In the genomic region with DNA sequence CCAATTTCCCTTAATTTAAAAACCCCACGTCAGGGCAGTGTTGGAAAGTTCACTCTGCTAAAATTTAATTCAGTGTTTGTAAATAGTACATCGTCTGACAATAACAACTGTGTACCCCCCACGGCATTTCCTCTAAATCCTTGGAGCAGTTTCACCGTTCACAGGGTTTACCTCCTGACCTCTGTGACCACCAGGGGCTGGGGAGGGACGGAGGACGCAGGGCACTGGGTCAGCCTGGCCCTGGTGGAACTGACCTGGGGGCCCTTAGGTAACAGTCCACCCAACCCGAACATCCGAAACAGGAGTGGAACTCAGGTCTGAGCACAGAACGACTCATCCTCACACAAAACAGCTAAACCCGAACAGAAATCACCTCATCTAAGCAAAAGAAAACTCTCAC, we compare ENCODE assay signal across 16 cellular contexts. TPM values are rescaled to one million over a fixed set of nuclear protein-coding genes. Genes with fewer than 3 reads are reported as not detected.
DNase-seq lines count a peak whose midpoint lies in the region; ATAC-seq, FAIRE-seq and TF ChIP-seq lines count a peak whose summit lies in the region.
"Had no signal": no experiment of that assay in that cellular context is flagged by ENCODE, and none has a peak within 500 bp of the region (broad histone marks: within the 10 kb centered on the region; RNA-seq: fewer than 3 reads in every experiment).

No MANE protein-coding gene starts in this region.

- no peak for ATAC-seq in GM19467 (IDR thresholded peaks at IDR 0.05; ENCODE audit: unreplicated experiment)
- ATAC-seq: activated naive CD8-positive, alpha-beta T cell treated with anti-CD3 and anti-CD28 coated beads, Interleukin-2, amount 50 U/mL, for 24 hours had no signal

- DNase-seq in SKM-1 (lab: John Stamatoyannopoulos, UW; ENCODE audit: unreplicated experiment) (no peak), GM12892 (ENCODE audit: insufficient read length) (no peak), small intestine (no peak)
- DNase-seq: activated naive CD8-positive, alpha-beta T cell treated with anti-CD3 and anti-CD28 coated beads, Interleukin-2, amount 50 U/mL, for 24 hours; CD4-positive, alpha-beta memory T cell; mammary epithelial cell; NCI-H1930; SHP77 treated with DMSO at 0.1 percent for 48 hours; substantia nigra had no signal

- POLR2A ChIA-PET in HEK293 (lab: Yijun Ruan, JAX), result no interaction called here

- H3K4me1 ChIP-seq in HEK293 (ENCODE audit: control insufficient read depth, insufficient read depth, low read length), result no peaks in the 10 kb centered on the region
- 0 out of 2 replicates have a peak, but pooled peaks cover 7% of the 10 kb centered on the region for H3K4me1 ChIP-seq in iPS-20b (ENCODE audit: insufficient read depth, low read length)
- H3K4me1 ChIP-seq in skeletal muscle tissue (ENCODE audit: control insufficient read depth in 3 of 3, insufficient read depth in 3 of 3, low read length in 3 of 3), result peaks cover 12 to 26% (median 16%) of the 10 kb centered on the region in 3 donors
- H3K4me1 ChIP-seq in small intestine (ENCODE audit: control insufficient read depth in 2 of 2, insufficient read depth in 1 of 2, low read depth in 1 of 2, low read length in 1 of 2), result no peaks in the 10 kb centered on the region

- H3K9ac ChIP-seq in iPS-20b (ENCODE audit: low read depth, low read length) (no peak overlapping the region), skeletal muscle tissue (ENCODE audit: low read depth in 1 of 3, low read length in 3 of 3) (no peak overlapping the region)

- CTCF ChIA-PET in HEK293 (lab: Yijun Ruan, JAX), result interaction anchor here (0.8 kb wide), 1 partner anchor 291 kb away, joined by 5 read pairs; no protein-coding TSS in a partner anchor

- FAIRE-seq in GM12892 (lab: Jason Lieb, UNC) (no peak), small intestine (lab: Jason Lieb, UNC) (no peak)
- FAIRE-seq: TTC549 had no signal

- no peak for TF ChIP-seq POLR2A in GM12892 (IDR thresholded peaks at IDR 0.05; ENCODE audit: low read depth, low read length)

- TF ChIP-seq CTCF in HEK293 (tag by site-specific recombination; IDR thresholded peaks at IDR 0.05), result no peak
- no peak for TF ChIP-seq CTCF in WI38 (IDR thresholded peaks at IDR 0.05; ENCODE audit: low read depth, low read length)

- no peak overlapping the region for H3K27ac ChIP-seq in HEK293 (ENCODE audit: extremely low read depth, low read depth, low read length)
- H3K27ac ChIP-seq in iPS-20b (ENCODE audit: low read length), result no peak overlapping the region
- no peak overlapping the region for H3K27ac ChIP-seq in skeletal muscle tissue (ENCODE audit: low read depth, low read length)
- peak overlapping the region in 1 of 2 donors; percentile 5 for H3K27ac ChIP-seq in small intestine (ENCODE audit: low read depth in 1 of 2, low read length in 1 of 2)

- H3K36me3 ChIP-seq in HEK293 (ENCODE audit: control insufficient read depth in 2 of 2, insufficient read depth in 1 of 2, low read length in 2 of 2), result no peaks in the 10 kb centered on the region
- H3K36me3 ChIP-seq in iPS-20b (ENCODE audit: insufficient read depth, low read depth, low read length), result no peaks in the 10 kb centered on the region
- H3K36me3 ChIP-seq in skeletal muscle tissue (ENCODE audit: control insufficient read depth in 3 of 3, insufficient read depth in 3 of 3, low read length in 3 of 3), result no peaks in the 10 kb centered on the region
- no peaks in the 10 kb centered on the region for H3K36me3 ChIP-seq in small intestine (ENCODE audit: control insufficient read depth in 2 of 2, insufficient read depth in 2 of 2, low read length in 2 of 2)

- H3K9me3 ChIP-seq in HEK293 (ENCODE audit: control insufficient read depth, insufficient read depth, low read depth, low read length), result no peaks in the 10 kb centered on the region
- H3K9me3 ChIP-seq in iPS-20b (ENCODE audit: insufficient read depth, low read depth, low read length), result no peaks in the 10 kb centered on the region
- no peaks in the 10 kb centered on the region for H3K9me3 ChIP-seq in skeletal muscle tissue (ENCODE audit: control insufficient read depth in 3 of 3, low read length in 3 of 3)
- H3K9me3 ChIP-seq in small intestine (ENCODE audit: control insufficient read depth, low read depth), result no peaks in the 10 kb centered on the region

- 51 to 64% (median 59%) methylated on average over 10 of the region's 10 CpGs for WGBS in small intestine, 3 donors

- H3K4me3 ChIP-seq in HEK293 (ENCODE audit: low read depth, low read length), result no peak overlapping the region
- H3K4me3 ChIP-seq in WI38 (ENCODE audit: low read depth, low read length), result peak overlapping the region; percentile 63
- 0 out of 2 replicates have a peak overlapping the region, but pooled peaks have one; percentile 79 for H3K4me3 ChIP-seq in iPS-20b (ENCODE audit: low read length)
- peak overlapping the region in 2 of 3 donors; percentile 16 to 74 for H3K4me3 ChIP-seq in skeletal muscle tissue (ENCODE audit: low read length in 3 of 3)
- H3K4me3 ChIP-seq in small intestine (ENCODE audit: low read depth in 1 of 2, low read length in 2 of 2), result no peak overlapping the region

- H3K27me3 ChIP-seq in iPS-20b (ENCODE audit: insufficient read depth, low read length) (peaks cover 51% of the 10 kb centered on the region), skeletal muscle tissue (ENCODE audit: control insufficient read depth in 3 of 3, insufficient read depth in 3 of 3, low read length in 3 of 3) (peaks cover 0 to 16% (median 0%) of the 10 kb centered on the region in 3 donors), small intestine (ENCODE audit: control insufficient read depth in 2 of 2, insufficient read depth in 2 of 2, low read length in 2 of 2) (peaks cover 0 to 10% of the 10 kb centered on the region in 2 donors)

TF ChIP-seq in HEK293, 187 proteins besides CTCF, POLR2A, EP300 and RAD21:
- TF ChIP-seq ZNF600 (tag by site-specific recombination; IDR thresholded peaks at IDR 0.05) (peak; percentile 45; the same call in 1 of the 2 replicates), ZNF792 (tag by site-specific recombination; IDR thresholded peaks at IDR 0.05) (no peak), ZNF777 (tag by site-specific recombination; IDR thresholded peaks at IDR 0.05; ENCODE audit: borderline replicate concordance) (no peak)

RNA-seq across cellular contexts. Expression of gene ZBTB46, which starts 2.1 kb away (rescaled TPM):
- 52.2 TPM for total RNA-seq in skeletal muscle tissue
- polyA plus RNA-seq in GM12892 (2012; ENCODE audit: missing spikeins), result 1.00 TPM
- 1 to 10 TPM in 2 of 3 donors, not detected in 1; 1.1 to 3.1 TPM for polyA plus RNA-seq in small intestine

RNA-seq across cellular contexts. Expression of gene ABHD16B, which starts 32.3 kb away (rescaled TPM):
- not detected for total RNA-seq in skeletal muscle tissue
- polyA plus RNA-seq in GM12892 (2012; ENCODE audit: missing spikeins), result not detected
- under 1 TPM in 2 of 3 donors, not detected in 1; 0.34 to 0.67 TPM for polyA plus RNA-seq in small intestine
- total RNA-seq: CD4-positive, alpha-beta memory T cell; mammary epithelial cell; pulmonary artery endothelial cell had no signal
- polyA plus RNA-seq: CD4-positive, alpha-beta memory T cell; mammary epithelial cell had no signal

RNA-seq across cellular contexts. Expression of gene TPD52L2, which starts 36.1 kb away (rescaled TPM):
- total RNA-seq in skeletal muscle tissue, result 29.2 TPM
- polyA plus RNA-seq in GM12892 (2012; ENCODE audit: missing spikeins), result 39.1 TPM
- 10 to 100 TPM; 67.2 to 87.7 (median 72.7) TPM for polyA plus RNA-seq in small intestine

Comparison
In these comparisons a context has a peak if more than half of its experiments do, and no peak if none do; other contexts are left out.
1. H3K4me3 ChIP-seq: peak in WI38 (single experiment), iPS-20b (single experiment) and skeletal muscle tissue (2 of 3); none in HEK293 (single experiment) and small intestine (0 of 2).